8 cellular contexts compared by ENCODE assay signal in genomic region chr14:39266871-39267591, GRCh38. TPM values are rescaled to one million over a fixed set of nuclear protein-coding genes. Genes with fewer than 3 reads are reported as not detected.
A peak's percentile ranks its signal among the peaks of the same experiment; 100 is the strongest.
DNase-seq lines count a peak whose midpoint lies in the region; ATAC-seq, FAIRE-seq and TF ChIP-seq lines count a peak whose summit lies in the region.

No MANE protein-coding gene starts in this region.

- peak overlapping the region; percentile 38; the same call in 1 of the 2 replicates for H2AFZ ChIP-seq in MM.1S (ENCODE audit: low read length)

- peak overlapping the region; percentile 98 for H3K27ac Mint-ChIP-seq in activated naive CD8-positive, alpha-beta T cell

- intact Hi-C loops in Right ventricle myocardium inferior (cut with DNase I) = loop anchor here (1.0 to 5.0 kb wide), 3 partner anchors 92 to 165 kb away; partner anchors contain the start of genes FBXO33, GEMIN2 and PNN
- intact Hi-C loops in pancreas (cut with DNase I) = no loop called here
- intact Hi-C loops in tibial artery (cut with DNase I; ENCODE audit: low total_unique reads) = loop anchor here (2.0 to 5.0 kb wide), 2 partner anchors 92 to 165 kb away; partner anchors contain the start of genes FBXO33 and PNN

- FAIRE-seq in pancreas (lab: Jason Lieb, UNC) = no peak

- H3K4me1 Mint-ChIP-seq in activated naive CD8-positive, alpha-beta T cell (ENCODE audit: low read depth) = peaks cover 57% of the 10 kb centered on the region

- no peak for TF ChIP-seq CTCF in GM06990 (IDR thresholded peaks at IDR 0.05; ENCODE audit: insufficient read depth, low read length, poor library complexity, severe bottlenecking)
- TF ChIP-seq CTCF in MM.1S (IDR thresholded peaks at IDR 0.05; ENCODE audit: low read length) = no peak
- no peak for TF ChIP-seq CTCF in pancreas (IDR thresholded peaks at IDR 0.05)
- TF ChIP-seq CTCF in tibial artery (IDR thresholded peaks at IDR 0.05) = no peak

- ATAC-seq in SK-N-SH treated with all-trans-retinoic acid at 6 μM for 48 hours = peak; percentile 91
- ATAC-seq in Right ventricle myocardium inferior = peak; percentile 97
- ATAC-seq in pancreas = peak; percentile 89 to 93 (median 90)

- no peaks in the 10 kb centered on the region for H4K20me1 ChIP-seq in MM.1S (ENCODE audit: insufficient read depth, low read length)

- no peaks in the 10 kb centered on the region for H3K27me3 ChIP-seq in GM06990 (replicated peaks; ENCODE audit: control insufficient read depth, insufficient read depth, low read length)
- H3K27me3 ChIP-seq in MM.1S (replicated peaks; ENCODE audit: insufficient read depth, low read length) = no peaks in the 10 kb centered on the region
- no peaks in the 10 kb centered on the region for H3K27me3 ChIP-seq in pancreas
- H3K27me3 ChIP-seq in tibial artery = no peaks in the 10 kb centered on the region

- H3K4me3 Mint-ChIP-seq in activated naive CD8-positive, alpha-beta T cell = peak overlapping the region; percentile 98

- H3K4me3 ChIP-seq in GM06990 (replicated peaks; ENCODE audit: low read depth, low read length) = peak overlapping the region; percentile 91
- H3K4me3 ChIP-seq in MM.1S (ENCODE audit: low read length) = peak overlapping the region; percentile 69
- peak overlapping the region; percentile 67 to 84 (median 76) for H3K4me3 ChIP-seq in pancreas
- peak overlapping the region; percentile 90 to 98 for H3K4me3 ChIP-seq in tibial artery

- H3K4me2 ChIP-seq in MM.1S (ENCODE audit: low read depth, low read length) = peak overlapping the region; percentile 64; the same call in 1 of the 2 replicates

- 0% methylated on average over 69 of the region's 69 CpGs for WGBS in pancreas, 2 donors

- H3K36me3 ChIP-seq in GM06990 (ENCODE audit: control insufficient read depth, insufficient read depth, low read length) (no peaks in the 10 kb centered on the region), MM.1S (replicated peaks; ENCODE audit: insufficient read depth, low read length) (no peaks in the 10 kb centered on the region), pancreas (no peaks in the 10 kb centered on the region), tibial artery (no peaks in the 10 kb centered on the region)

- H3K36me3 Mint-ChIP-seq in activated naive CD8-positive, alpha-beta T cell = peaks cover 2% of the 10 kb centered on the region

- peaks cover 51% of the 10 kb centered on the region for H3K79me2 ChIP-seq in MM.1S (ENCODE audit: low read length)

- H3K4me1 ChIP-seq in MM.1S (ENCODE audit: low read length) = peaks cover 9% of the 10 kb centered on the region; the same call in 1 of the 2 replicates
- peaks cover 0 to 26% (median 17%) of the 10 kb centered on the region in 3 donors for H3K4me1 ChIP-seq in pancreas
- H3K4me1 ChIP-seq in tibial artery = peaks cover 0 to 41% (median 14%) of the 10 kb centered on the region in 4 donors

- peak overlapping the region; percentile 90 for H3K9ac ChIP-seq in MM.1S (ENCODE audit: low read length)

- peaks cover 18% of the 10 kb centered on the region; the same call in 1 of the 2 replicates for H3F3A ChIP-seq in MM.1S (ENCODE audit: insufficient read depth, low read length)

- H3K9me3 Mint-ChIP-seq in activated naive CD8-positive, alpha-beta T cell (ENCODE audit: low read depth) = no peaks in the 10 kb centered on the region

- H3K9me2 ChIP-seq in MM.1S (replicated peaks; ENCODE audit: insufficient read depth, low read length) = no peaks in the 10 kb centered on the region

- no peaks in the 10 kb centered on the region for H3K27me3 Mint-ChIP-seq in activated naive CD8-positive, alpha-beta T cell

- peak; percentile 92 for DNase-seq in GM06990 (ENCODE audit: extremely low read depth, insufficient read length)
- peak; percentile 90 for DNase-seq in HCEC 1CT
- peak; percentile 82 for DNase-seq in MM.1S
- peak; percentile 94 for DNase-seq in Right ventricle myocardium inferior (ENCODE audit: missing footprints)
- DNase-seq in pancreas = peak; percentile 81 to 91 (median 84)
- DNase-seq in tibial artery = peak; percentile 77 to 89

- H3K9me3 ChIP-seq in MM.1S (replicated peaks; ENCODE audit: insufficient read depth, low read length) = no peaks in the 10 kb centered on the region
- no peaks in the 10 kb centered on the region for H3K9me3 ChIP-seq in pancreas
- H3K9me3 ChIP-seq in tibial artery = no peaks in the 10 kb centered on the region

- H3K27ac ChIP-seq in MM.1S (ENCODE audit: low read length) (peak overlapping the region; percentile 96), pancreas (peak overlapping the region; percentile 92 to 99 (median 96)), tibial artery (peak overlapping the region; percentile 99)

TF ChIP-seq in SK-N-SH treated with all-trans-retinoic acid at 6 μM for 48 hours, 23 proteins besides CTCF, POLR2A, EP300 and RAD21:
- no peak for TF ChIP-seq OSR1 (CRISPR knock-in tag; IDR thresholded peaks at IDR 0.05)
- TF ChIP-seq ZNF565 (CRISPR knock-in tag; conservative IDR thresholded peaks at IDR 0.05; ENCODE audit: low read depth) = no peak
- no peak for TF ChIP-seq ESRRG (CRISPR knock-in tag; IDR thresholded peaks at IDR 0.05)
- no peak for TF ChIP-seq BACH2 (CRISPR knock-in tag; IDR thresholded peaks at IDR 0.05; ENCODE audit: borderline replicate concordance)

RNA-seq across cellular contexts. Expression of gene MIA2, which starts 33.3 kb away (rescaled TPM):
- total RNA-seq in Right ventricle myocardium inferior (22.2 TPM), pancreas (10 to 100 TPM; 24.7 to 39.3 (median 31.2) TPM)
- polyA plus RNA-seq in pancreas = 10 to 100 TPM; 34.0 to 47.4 TPM

Comparison
In these comparisons a context has a peak if more than half of its experiments do, and no peak if none do; other contexts are left out.
1. Peak in every context shown above with its lines: DNase-seq, ATAC-seq, H3K4me3 ChIP-seq and H3K27ac ChIP-seq.
2. intact Hi-C loops: an anchor here in Right ventricle myocardium inferior (1.0 to 5.0 kb wide) and tibial artery (2.0 to 5.0 kb wide); none called in pancreas.